Comparison of ENCODE assay signal across 2 cellular contexts in the genomic region with DNA sequence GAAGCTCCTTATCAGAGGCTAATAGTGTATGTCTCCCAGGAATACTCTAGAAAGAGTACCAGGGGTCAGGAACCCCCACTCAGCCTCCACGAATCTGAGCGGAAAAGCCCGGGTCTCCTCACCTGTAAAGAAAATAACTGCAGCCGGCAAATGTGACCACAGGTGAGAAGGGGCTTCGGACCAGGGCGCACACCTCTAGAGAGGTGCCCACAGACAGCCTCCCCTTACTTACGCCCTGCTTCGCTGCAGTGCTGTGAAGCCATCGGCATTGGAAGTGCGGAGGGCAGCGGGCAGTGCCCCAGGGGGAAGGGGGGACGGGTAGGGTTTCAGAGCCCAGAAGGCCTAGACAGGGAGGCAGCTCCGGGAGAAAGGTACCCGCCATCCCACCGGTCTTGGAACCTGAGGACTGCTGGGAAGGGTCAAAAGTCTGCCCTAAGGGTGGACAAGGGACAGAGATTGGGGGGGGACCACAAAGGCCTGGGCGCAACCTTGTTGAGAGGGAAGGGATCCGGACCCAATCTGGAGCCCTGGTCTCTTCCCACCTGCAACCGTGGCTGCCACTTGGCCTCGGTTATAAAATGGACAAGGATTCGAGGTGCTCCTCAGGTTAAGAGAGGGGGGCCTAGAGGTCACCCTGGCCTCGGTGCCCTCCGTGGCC.
TF ChIP-seq lines count a peak whose summit lies in the region.

No MANE protein-coding gene starts in this region.

TF ChIP-seq in GM12878, 131 proteins besides CTCF, POLR2A, EP300 and RAD21:
- TF ChIP-seq DPF2 (IDR thresholded peaks at IDR 0.05) = no peak
- TF ChIP-seq POLR2AphosphoS5 (IDR thresholded peaks at IDR 0.05; ENCODE audit: low read length) = no peak
- TF ChIP-seq CBFB (IDR thresholded peaks at IDR 0.05; ENCODE audit: low read depth) = no peak
- no peak for TF ChIP-seq MYC (IDR thresholded peaks at IDR 0.05; ENCODE audit: insufficient read depth, insufficient read length, insufficient replicate concordance, low read length, severe bottlenecking)

TF ChIP-seq in HepG2, 621 proteins besides CTCF, POLR2A, EP300 and RAD21 (continues in another document):
- 0 out of 2 replicates have a peak, but pooled peaks have one; percentile 31 for TF ChIP-seq SMAD9 (CRISPR knock-in tag; IDR thresholded peaks at IDR 0.05)
- no peak for TF ChIP-seq ZNF777 (CRISPR knock-in tag; IDR thresholded peaks at IDR 0.05)
- no peak; the same call in 1 of the 2 replicates for TF ChIP-seq ZNF788 (CRISPR knock-in tag; IDR thresholded peaks at IDR 0.05; ENCODE audit: borderline replicate concordance)
- no peak for TF ChIP-seq TSC22D2 (CRISPR knock-in tag; IDR thresholded peaks at IDR 0.05; ENCODE audit: borderline replicate concordance)
- peak; percentile 5; the same call in 1 of the 2 replicates for TF ChIP-seq HOXA5 (CRISPR knock-in tag; IDR thresholded peaks at IDR 0.05)
- 0 out of 2 replicates have a peak, but pooled peaks have one; percentile 8 for TF ChIP-seq HNF4A (CRISPR knock-in tag; IDR thresholded peaks at IDR 0.05)
- TF ChIP-seq ZKSCAN5 (CRISPR knock-in tag; IDR thresholded peaks at IDR 0.05) = 0 out of 2 replicates have a peak, but pooled peaks have one; percentile 39
- no peak for TF ChIP-seq DNMT3B (CRISPR knock-in tag; conservative IDR thresholded peaks at IDR 0.05)
- TF ChIP-seq ZNF256 (CRISPR knock-in tag; conservative IDR thresholded peaks at IDR 0.05) = peak; percentile 42; the same call in 1 of the 2 replicates
- TF ChIP-seq AHR (CRISPR knock-in tag; IDR thresholded peaks at IDR 0.05) = peak; percentile 28; the same call in 1 of the 2 replicates
- peak; percentile 42; the same call in 1 of the 2 replicates for TF ChIP-seq SETDB1 (CRISPR knock-in tag; IDR thresholded peaks at IDR 0.05; ENCODE audit: borderline replicate concordance)
- TF ChIP-seq, protein P1, sequence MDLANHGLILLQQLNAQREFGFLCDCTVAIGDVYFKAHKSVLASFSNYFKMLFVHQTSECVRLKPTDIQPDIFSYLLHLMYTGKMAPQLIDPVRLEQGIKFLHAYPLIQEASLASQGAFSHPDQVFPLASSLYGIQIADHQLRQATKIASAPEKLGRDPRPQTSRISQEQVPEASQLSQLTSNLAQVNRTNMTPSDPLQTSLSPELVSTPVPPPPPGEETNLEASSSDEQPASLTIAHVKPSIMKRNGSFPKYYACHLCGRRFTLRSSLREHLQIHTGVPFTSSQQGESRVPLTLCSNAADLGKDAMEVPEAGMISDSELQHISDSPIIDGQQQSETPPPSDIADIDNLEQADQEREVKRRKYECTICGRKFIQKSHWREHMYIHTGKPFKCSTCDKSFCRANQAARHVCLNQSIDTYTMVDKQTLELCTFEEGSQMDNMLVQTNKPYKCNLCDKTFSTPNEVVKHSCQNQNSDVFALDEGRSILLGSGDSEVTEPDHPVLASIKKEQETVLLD (CRISPR knock-in tag; IDR thresholded peaks at IDR 0.05; ENCODE audit: low read depth) = 0 out of 2 replicates have a peak, but pooled peaks have one; percentile 0
- no peak for TF ChIP-seq CCDC6 (CRISPR knock-in tag; IDR thresholded peaks at IDR 0.05)
- TF ChIP-seq ZNF30 (CRISPR knock-in tag; IDR thresholded peaks at IDR 0.05) = 0 out of 2 replicates have a peak, but pooled peaks have one; percentile 41
- no peak for TF ChIP-seq HMGXB3 (CRISPR knock-in tag; IDR thresholded peaks at IDR 0.05; ENCODE audit: borderline replicate concordance)
- 0 out of 2 replicates have a peak, but pooled peaks have one; percentile 8 for TF ChIP-seq ZNF629 (CRISPR knock-in tag; conservative IDR thresholded peaks at IDR 0.05)
- TF ChIP-seq ZMYM4 (CRISPR knock-in tag; IDR thresholded peaks at IDR 0.05) = 0 out of 2 replicates have a peak, but pooled peaks have one; percentile 9
- no peak for TF ChIP-seq SMYD3 (CRISPR knock-in tag; IDR thresholded peaks at IDR 0.05)
- TF ChIP-seq ZFY (CRISPR knock-in tag; IDR thresholded peaks at IDR 0.05) = no peak
- no peak for TF ChIP-seq SOX5 (CRISPR knock-in tag; IDR thresholded peaks at IDR 0.05; ENCODE audit: borderline replicate concordance)
- no peak for TF ChIP-seq ZNF441 (CRISPR knock-in tag; IDR thresholded peaks at IDR 0.05; ENCODE audit: borderline replicate concordance)
- 0 out of 2 replicates have a peak, but pooled peaks have one; percentile 35 for TF ChIP-seq ZNF143 (CRISPR knock-in tag; IDR thresholded peaks at IDR 0.05)
- no peak for TF ChIP-seq PLRG1 (conservative IDR thresholded peaks at IDR 0.05)
- TF ChIP-seq ZBTB46 (CRISPR knock-in tag; IDR thresholded peaks at IDR 0.05; ENCODE audit: borderline replicate concordance) = 0 out of 2 replicates have a peak, but pooled peaks have one; percentile 2
- no peak for TF ChIP-seq MXD4 (CRISPR knock-in tag; IDR thresholded peaks at IDR 0.05)
- TF ChIP-seq ZNF878 (CRISPR knock-in tag; IDR thresholded peaks at IDR 0.05) = no peak
- TF ChIP-seq, protein P2, sequence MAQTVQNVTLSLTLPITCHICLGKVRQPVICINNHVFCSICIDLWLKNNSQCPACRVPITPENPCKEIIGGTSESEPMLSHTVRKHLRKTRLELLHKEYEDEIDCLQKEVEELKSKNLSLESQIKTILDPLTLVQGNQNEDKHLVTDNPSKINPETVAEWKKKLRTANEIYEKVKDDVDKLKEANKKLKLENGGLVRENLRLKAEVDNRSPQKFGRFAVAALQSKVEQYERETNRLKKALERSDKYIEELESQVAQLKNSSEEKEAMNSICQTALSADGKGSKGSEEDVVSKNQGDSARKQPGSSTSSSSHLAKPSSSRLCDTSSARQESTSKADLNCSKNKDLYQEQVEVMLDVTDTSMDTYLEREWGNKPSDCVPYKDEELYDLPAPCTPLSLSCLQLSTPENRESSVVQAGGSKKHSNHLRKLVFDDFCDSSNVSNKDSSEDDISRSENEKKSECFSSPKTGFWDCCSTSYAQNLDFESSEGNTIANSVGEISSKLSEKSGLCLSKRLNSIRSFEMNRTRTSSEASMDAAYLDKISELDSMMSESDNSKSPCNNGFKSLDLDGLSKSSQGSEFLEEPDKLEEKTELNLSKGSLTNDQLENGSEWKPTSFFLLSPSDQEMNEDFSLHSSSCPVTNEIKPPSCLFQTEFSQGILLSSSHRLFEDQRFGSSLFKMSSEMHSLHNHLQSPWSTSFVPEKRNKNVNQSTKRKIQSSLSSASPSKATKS (CRISPR knock-in tag; IDR thresholded peaks at IDR 0.05) = no peak
- no peak for TF ChIP-seq SATB2 (CRISPR knock-in tag; IDR thresholded peaks at IDR 0.05)
- no peak; the same call in 1 of the 2 replicates for TF ChIP-seq SMAD1 (CRISPR knock-in tag; IDR thresholded peaks at IDR 0.05; ENCODE audit: borderline replicate concordance, low read depth)
- 0 out of 2 replicates have a peak, but pooled peaks have one; percentile 57 for TF ChIP-seq CENPT (CRISPR knock-in tag; IDR thresholded peaks at IDR 0.05; ENCODE audit: low read depth)
- peak; percentile 30; the same call in 1 of the 2 replicates for TF ChIP-seq ZNF605 (CRISPR knock-in tag; IDR thresholded peaks at IDR 0.05)
- 0 out of 2 replicates have a peak, but pooled peaks have one; percentile 22 for TF ChIP-seq ZMYM2 (CRISPR knock-in tag; IDR thresholded peaks at IDR 0.05)
- no peak for TF ChIP-seq JARID2 (CRISPR knock-in tag; IDR thresholded peaks at IDR 0.05; ENCODE audit: insufficient replicate concordance)
- 0 out of 2 replicates have a peak, but pooled peaks have one; percentile 38 for TF ChIP-seq AKAP8 (CRISPR knock-in tag; IDR thresholded peaks at IDR 0.05)
- TF ChIP-seq, protein P3, sequence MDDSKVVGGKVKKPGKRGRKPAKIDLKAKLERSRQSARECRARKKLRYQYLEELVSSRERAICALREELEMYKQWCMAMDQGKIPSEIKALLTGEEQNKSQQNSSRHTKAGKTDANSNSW (CRISPR knock-in tag; IDR thresholded peaks at IDR 0.05; ENCODE audit: borderline replicate concordance) = no peak
- peak; percentile 60; the same call in 1 of the 2 replicates for TF ChIP-seq NCOA1 (CRISPR knock-in tag; IDR thresholded peaks at IDR 0.05)
- peak; percentile 21; the same call in 1 of the 2 replicates for TF ChIP-seq ZBTB4 (CRISPR knock-in tag; IDR thresholded peaks at IDR 0.05; ENCODE audit: borderline replicate concordance)
- TF ChIP-seq, protein P4, sequence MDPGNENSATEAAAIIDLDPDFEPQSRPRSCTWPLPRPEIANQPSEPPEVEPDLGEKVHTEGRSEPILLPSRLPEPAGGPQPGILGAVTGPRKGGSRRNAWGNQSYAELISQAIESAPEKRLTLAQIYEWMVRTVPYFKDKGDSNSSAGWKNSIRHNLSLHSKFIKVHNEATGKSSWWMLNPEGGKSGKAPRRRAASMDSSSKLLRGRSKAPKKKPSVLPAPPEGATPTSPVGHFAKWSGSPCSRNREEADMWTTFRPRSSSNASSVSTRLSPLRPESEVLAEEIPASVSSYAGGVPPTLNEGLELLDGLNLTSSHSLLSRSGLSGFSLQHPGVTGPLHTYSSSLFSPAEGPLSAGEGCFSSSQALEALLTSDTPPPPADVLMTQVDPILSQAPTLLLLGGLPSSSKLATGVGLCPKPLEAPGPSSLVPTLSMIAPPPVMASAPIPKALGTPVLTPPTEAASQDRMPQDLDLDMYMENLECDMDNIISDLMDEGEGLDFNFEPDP (CRISPR knock-in tag; conservative IDR thresholded peaks at IDR 0.05) = 0 out of 2 replicates have a peak, but pooled peaks have one; percentile 68
- no peak for TF ChIP-seq SRSF1 (optimal IDR thresholded peaks at IDR 0.05; ENCODE audit: low read depth, low read length)
- no peak for TF ChIP-seq KLF13 (CRISPR knock-in tag; IDR thresholded peaks at IDR 0.05)
- 0 out of 2 replicates have a peak, but pooled peaks have one; percentile 4 for TF ChIP-seq ZBTB42 (CRISPR knock-in tag; IDR thresholded peaks at IDR 0.05)
- TF ChIP-seq, protein P5, sequence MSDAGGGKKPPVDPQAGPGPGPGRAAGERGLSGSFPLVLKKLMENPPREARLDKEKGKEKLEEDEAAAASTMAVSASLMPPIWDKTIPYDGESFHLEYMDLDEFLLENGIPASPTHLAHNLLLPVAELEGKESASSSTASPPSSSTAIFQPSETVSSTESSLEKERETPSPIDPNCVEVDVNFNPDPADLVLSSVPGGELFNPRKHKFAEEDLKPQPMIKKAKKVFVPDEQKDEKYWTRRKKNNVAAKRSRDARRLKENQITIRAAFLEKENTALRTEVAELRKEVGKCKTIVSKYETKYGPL (CRISPR knock-in tag; IDR thresholded peaks at IDR 0.05) = no peak
- no peak for TF ChIP-seq CBX1 (IDR thresholded peaks at IDR 0.05; ENCODE audit: low read depth)
